8 cellular contexts compared by ENCODE assay signal in genomic region chr18:32469691-32470131, GRCh38. TPM values are rescaled to one million over a fixed set of nuclear protein-coding genes. Genes with fewer than 3 reads are reported as not detected.
A peak's percentile ranks its signal among the peaks of the same experiment; 100 is the strongest.
DNase-seq lines count a peak whose midpoint lies in the region; ATAC-seq and TF ChIP-seq lines count a peak whose summit lies in the region.

No MANE protein-coding gene starts in this region.

- H3K9me3 Mint-ChIP-seq in natural killer cell = no peaks in the 10 kb centered on the region

- no peak for ATAC-seq in natural killer cell
- no peak for ATAC-seq in GM19467 (IDR thresholded peaks at IDR 0.05; ENCODE audit: unreplicated experiment)

- H3K9me3 ChIP-seq in NT2/D1 (ENCODE audit: insufficient read depth, low read length) (no peaks in the 10 kb centered on the region), ectodermal cell (ENCODE audit: control insufficient read depth, low read length) (no peaks in the 10 kb centered on the region)

- H3K4me3 ChIP-seq in GM12865 (ENCODE audit: low read depth, low read length) = peak overlapping the region; percentile 40
- H3K4me3 ChIP-seq in NT2/D1 (ENCODE audit: insufficient read length, low read depth) = peak overlapping the region; percentile 72
- peak overlapping the region; percentile 79 for H3K4me3 ChIP-seq in ectodermal cell (ENCODE audit: insufficient read depth, low read depth, low read length)

- intact Hi-C loops in natural killer cell (cut with micrococcal nuclease) = loop anchor here (5.0 kb wide), 1 partner anchor 527 kb away; the partner anchor contains the start of gene TRAPPC8

- peaks cover 23% of the 10 kb centered on the region for H3K27me3 ChIP-seq in NT2/D1 (ENCODE audit: insufficient read depth, insufficient read length)
- peaks cover 20% of the 10 kb centered on the region for H3K27me3 ChIP-seq in ectodermal cell (ENCODE audit: control insufficient read depth, insufficient read depth, low read length, poor library complexity, severe bottlenecking)

- DNase-seq in GM12865 (ENCODE audit: low read depth) (no peak), NT2/D1 (ENCODE audit: low read depth, low spot score) (no peak), natural killer cell (no peak), Ammon's horn (ENCODE audit: low spot score) (no peak), NCI-H2227 treated with DMSO at 0.1 percent for 48 hours (lab: John Stamatoyannopoulos, UW) (no peak), GM20000 (ENCODE audit: low spot score) (no peak)

- no peak for TF ChIP-seq CTCF in GM12865 (IDR thresholded peaks at IDR 0.05; ENCODE audit: insufficient read depth, low read depth, low read length, missing control alignments)
- TF ChIP-seq CTCF in natural killer cell (IDR thresholded peaks at IDR 0.05) = no peak
- no peak for TF ChIP-seq CTCF in GM20000 (IDR thresholded peaks at IDR 0.05; ENCODE audit: extremely low read depth, missing control alignments)

- H3K4me1 ChIP-seq in NT2/D1 (ENCODE audit: insufficient read depth, insufficient read length) (no peaks in the 10 kb centered on the region), ectodermal cell (ENCODE audit: control insufficient read depth, insufficient read depth, low read length) (peaks cover 5% of the 10 kb centered on the region)

- H3K9ac ChIP-seq in NT2/D1 (ENCODE audit: insufficient read length, low read depth) = peak overlapping the region; percentile 76

- H3K27ac ChIP-seq in ectodermal cell (ENCODE audit: insufficient read depth, low read depth, low read length, poor library complexity, severe bottlenecking) = peak overlapping the region; percentile 31

- H3K27me3 Mint-ChIP-seq in natural killer cell (ENCODE audit: low read depth in 2 of 2) = peaks cover 11 to 33% of the 10 kb centered on the region in 2 donors

- H3K36me3 ChIP-seq in NT2/D1 (ENCODE audit: insufficient read depth, insufficient read length, low read length) (no peaks in the 10 kb centered on the region), ectodermal cell (ENCODE audit: control insufficient read depth, insufficient read depth, low read length) (no peaks in the 10 kb centered on the region)

- H3K27ac Mint-ChIP-seq in natural killer cell = peak overlapping the region in 1 of 2 donors; percentile 1

- no peaks in the 10 kb centered on the region for H3K36me3 Mint-ChIP-seq in natural killer cell

- 6 to 10% methylated on average over 6 of the region's 6 CpGs for WGBS in ectodermal cell, 2 experiments

- H3K4me3 Mint-ChIP-seq in natural killer cell = peak overlapping the region; percentile 83

- H3K4me1 Mint-ChIP-seq in natural killer cell = peaks cover 33 to 49% of the 10 kb centered on the region in 2 donors

RNA-seq across cellular contexts. Expression of gene GAREM1, which starts 1.0 kb away (rescaled TPM):
- polyA plus RNA-seq in ectodermal cell (2013, experiment 1 of 4) = 9.1 TPM
- polyA plus RNA-seq in ectodermal cell (2013, experiment 2 of 4) = 9.1 TPM
- 6.1 TPM for polyA plus RNA-seq in ectodermal cell (2013, experiment 3 of 4)
- polyA plus RNA-seq in ectodermal cell (2013, experiment 4 of 4) = 6.5 TPM
- total RNA-seq in natural killer cell = under 1 TPM in 1 of 3 donors, not detected in 2; 0.09 TPM
